Comparison of ENCODE assay signal across 1 cellular context in genomic region chr14:54123836-54124235, GRCh38.
TF ChIP-seq lines count a peak whose summit lies in the region.

No MANE protein-coding gene starts in this region.

TF ChIP-seq in WTC11, 78 proteins besides CTCF, POLR2A, EP300 and RAD21 (continued from another document):
- no peak for TF ChIP-seq ZNF281 (CRISPR knock-in tag; IDR thresholded peaks at IDR 0.05)
- TF ChIP-seq ZNF671 (CRISPR knock-in tag; IDR thresholded peaks at IDR 0.05), result no peak
- TF ChIP-seq NFE2L1 (CRISPR knock-in tag; IDR thresholded peaks at IDR 0.05), result no peak
- no peak for TF ChIP-seq JUN (CRISPR knock-in tag; IDR thresholded peaks at IDR 0.05)
- no peak for TF ChIP-seq KAT7 (CRISPR knock-in tag; IDR thresholded peaks at IDR 0.05; ENCODE audit: borderline replicate concordance)
- TF ChIP-seq ESRRA (CRISPR knock-in tag; IDR thresholded peaks at IDR 0.05; ENCODE audit: borderline replicate concordance), result no peak
- TF ChIP-seq ATF3 (CRISPR knock-in tag; conservative IDR thresholded peaks at IDR 0.05), result no peak
- no peak for TF ChIP-seq MXD4 (CRISPR knock-in tag; IDR thresholded peaks at IDR 0.05; ENCODE audit: borderline replicate concordance)
- TF ChIP-seq CBFB (CRISPR knock-in tag; IDR thresholded peaks at IDR 0.05; ENCODE audit: low read depth), result no peak
- TF ChIP-seq SP1 (CRISPR knock-in tag; conservative IDR thresholded peaks at IDR 0.05), result no peak
- TF ChIP-seq ZBTB43 (CRISPR knock-in tag; IDR thresholded peaks at IDR 0.05), result no peak
TF ChIP-seq in WTC11: peak in this region for 0.
